In genomic region chr4:6674500-6675149, GRCh38 we compare ENCODE assay signal across 1 cellular context.
TF ChIP-seq lines count a peak whose summit lies in the region.

No MANE protein-coding gene starts in this region.

TF ChIP-seq in endothelial cell of umbilical vein, 7 proteins besides CTCF, POLR2A, EP300 and RAD21:
- no peak for TF ChIP-seq MYC (IDR thresholded peaks at IDR 0.05; ENCODE audit: low read depth, low read length)
- no peak for TF ChIP-seq GATA2 (IDR thresholded peaks at IDR 0.05; ENCODE audit: insufficient read depth, insufficient read length, low read depth, low read length)
